Comparison of ENCODE assay signal across 9 cellular contexts in genomic region chr3:142795332-142795731, GRCh38.
"Had no signal": no experiment of that assay in that cellular context is flagged by ENCODE, and none has a peak within 500 bp of the region (broad histone marks: within the 10 kb centered on the region; RNA-seq: fewer than 3 reads in every experiment).

No MANE protein-coding gene starts in this region.

- H3K4me3 ChIP-seq: GM23248, GM23338, HAP-1 had no signal

- H3K27ac ChIP-seq: GM23248 had no signal

- ATAC-seq: HCT116 had no signal

- H3K4me3 Mint-ChIP-seq: GM23338, H9, HFFc6 had no signal

- H2AFZ ChIP-seq: GM23248, GM23338 had no signal

- H3K9me3 ChIP-seq: HAP-1 had no signal

- H3K27ac Mint-ChIP-seq: GM23338, H9, HFFc6 had no signal

- DNase-seq: GM23248, GOT3, H7, H9, HCEC 1CT, HFFc6 had no signal

- H3K9me3 Mint-ChIP-seq: GM23338, H9, HFFc6 had no signal

- H3K4me1 ChIP-seq: HAP-1 had no signal

- H3K9ac ChIP-seq: GM23248 had no signal

- H3K36me3 ChIP-seq: HAP-1 had no signal
